Comparison of ENCODE assay signal across 20 cellular contexts in the genomic region with DNA sequence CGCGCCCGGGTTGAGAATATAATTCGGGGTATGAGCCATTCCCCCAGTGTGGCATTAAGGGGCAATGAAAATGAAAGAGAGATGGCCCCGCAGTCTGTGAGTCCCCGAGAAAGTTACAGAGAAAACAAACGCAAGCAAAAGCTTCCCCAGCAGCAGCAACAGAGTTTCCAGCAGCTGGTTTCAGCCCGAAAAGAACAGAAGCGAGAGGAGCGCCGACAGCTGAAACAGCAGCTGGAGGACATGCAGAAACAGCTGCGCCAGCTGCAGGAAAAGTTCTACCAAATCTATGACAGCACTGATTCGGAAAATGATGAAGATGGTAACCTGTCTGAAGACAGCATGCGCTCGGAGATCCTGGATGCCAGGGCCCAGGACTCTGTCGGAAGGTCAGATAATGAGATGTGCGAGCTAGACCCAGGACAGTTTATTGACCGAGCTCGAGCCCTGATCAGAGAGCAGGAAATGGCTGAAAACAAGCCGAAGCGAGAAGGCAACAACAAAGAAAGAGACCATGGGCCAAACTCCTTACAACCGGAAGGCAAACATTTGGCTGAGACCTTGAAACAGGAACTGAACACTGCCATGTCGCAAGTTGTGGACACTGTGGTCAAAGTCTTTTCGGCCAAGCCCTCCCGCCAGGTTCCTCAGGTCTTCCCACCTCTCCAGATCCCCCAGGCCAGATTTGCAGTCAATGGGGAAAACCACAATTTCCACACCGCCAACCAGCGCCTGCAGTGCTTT. TPM values are rescaled to one million over a fixed set of nuclear protein-coding genes. Genes with fewer than 3 reads are reported as not detected.
A peak's percentile ranks its signal among the peaks of the same experiment; 100 is the strongest.
DNase-seq lines count a peak whose midpoint lies in the region; ATAC-seq and TF ChIP-seq lines count a peak whose summit lies in the region.
"Had no signal": no experiment of that assay in that cellular context is flagged by ENCODE, and none has a peak within 500 bp of the region (broad histone marks: within the 10 kb centered on the region; RNA-seq: fewer than 3 reads in every experiment).

No MANE protein-coding gene starts in this region.

- ATAC-seq in CD4-positive, alpha-beta T cell (ENCODE audit: poor library complexity) = no peak
- ATAC-seq: left colon; naive thymus-derived CD4-positive, alpha-beta T cell; SK-N-SH treated with all-trans-retinoic acid at 6 μM for 48 hours had no signal

- H3K4me2 ChIP-seq in skeletal muscle satellite cell (ENCODE audit: low read length) = peak overlapping the region; percentile 79

- H3K9ac ChIP-seq in skeletal muscle satellite cell (ENCODE audit: low read depth, low read length) = peak overlapping the region; percentile 54

- H3K27ac Mint-ChIP-seq in osteocyte (ENCODE audit: unreplicated experiment) = no peak overlapping the region
- H3K27ac Mint-ChIP-seq in CD4-positive, alpha-beta T cell = no peak overlapping the region
- H3K27ac Mint-ChIP-seq: activated naive CD8-positive, alpha-beta T cell; B cell; naive thymus-derived CD4-positive, alpha-beta T cell had no signal

- DNase-seq in NB4 (ENCODE audit: low read depth) (peak; percentile 33), right atrium auricular region (ENCODE audit: low spot score) (no peak), NCI-H146 (lab: John Stamatoyannopoulos, UW) (no peak), osteocyte (ENCODE audit: extremely low spot score, unreplicated experiment) (no peak)
- no peak for DNase-seq in activated T-cell treated with anti-CD3 and anti-CD28 coated beads, Interleukin-2, amount 50 U/mL, for 1 hour
- DNase-seq in CD4-positive, alpha-beta T cell = no peak
- DNase-seq: activated CD4-positive, alpha-beta T cell treated with anti-CD3 and anti-CD28 coated beads, Interleukin-2, amount 50 U/mL, for 4 hours; left colon; naive thymus-derived CD4-positive, alpha-beta T cell; NCI-H345; stomach had no signal

- H3K27ac ChIP-seq in angular gyrus (ENCODE audit: low read depth, low read length) = peak overlapping the region; percentile 88
- peak overlapping the region; percentile 61 to 79 for H3K27ac ChIP-seq in right atrium auricular region
- no peak overlapping the region for H3K27ac ChIP-seq in CD4-positive, alpha-beta T cell (ENCODE audit: low read depth, low read length)
- H3K27ac ChIP-seq: breast epithelium, stomach had no signal

- no peaks in the 10 kb centered on the region for H3K27me3 ChIP-seq in right atrium auricular region
- H3K27me3 ChIP-seq in skeletal muscle satellite cell (ENCODE audit: control insufficient read depth, insufficient read depth, low read length) = peaks cover 3% of the 10 kb centered on the region
- H3K27me3 ChIP-seq in CD4-positive, alpha-beta T cell (ENCODE audit: control insufficient read depth, insufficient read depth, low read length) = peaks cover 24% of the 10 kb centered on the region
- H3K27me3 ChIP-seq: breast epithelium had no signal

- H3K4me3 ChIP-seq in NB4 (ENCODE audit: low read depth, low read length) (no peak overlapping the region), right atrium auricular region (peak overlapping the region in 1 of 2 donors; percentile 27), skeletal muscle satellite cell (ENCODE audit: low read length) (peak overlapping the region; percentile 62)

- intact Hi-C loops in CD4-positive, alpha-beta T cell (cut with DNase I, micrococcal nuclease) = no loop called here

- H3K27me3 Mint-ChIP-seq in osteocyte (ENCODE audit: unreplicated experiment) = peaks cover 21% of the 10 kb centered on the region
- peaks cover 51% of the 10 kb centered on the region for H3K27me3 Mint-ChIP-seq in CD4-positive, alpha-beta T cell
- H3K27me3 Mint-ChIP-seq: B cell had no signal

- H3K36me3 ChIP-seq in right atrium auricular region (peaks cover 9% of the 10 kb centered on the region), skeletal muscle satellite cell (ENCODE audit: insufficient read depth, low read length) (no peaks in the 10 kb centered on the region)
- H3K36me3 ChIP-seq: breast epithelium, stomach had no signal

- no peak for TF ChIP-seq CTCF in NB4 (IDR thresholded peaks at IDR 0.05; ENCODE audit: low read depth, low read length)
- no peak for TF ChIP-seq CTCF in right atrium auricular region (IDR thresholded peaks at IDR 0.05)
- TF ChIP-seq CTCF in osteocyte (IDR thresholded peaks at IDR 0.05) = no peak
- TF ChIP-seq CTCF in CD4-positive, alpha-beta T cell (IDR thresholded peaks at IDR 0.05) = no peak

- TF ChIP-seq POLR2A in NB4 (IDR thresholded peaks at IDR 0.05; ENCODE audit: extremely low read depth, insufficient read length) = no peak

- no peaks in the 10 kb centered on the region for H3K9me3 Mint-ChIP-seq in osteocyte (ENCODE audit: unreplicated experiment)
- no peaks in the 10 kb centered on the region for H3K9me3 Mint-ChIP-seq in CD4-positive, alpha-beta T cell

- H3K4me1 ChIP-seq in right atrium auricular region = peaks cover 0 to 24% of the 10 kb centered on the region in 2 donors
- H3K4me1 ChIP-seq in skeletal muscle satellite cell (ENCODE audit: control insufficient read depth, insufficient read depth, low read length) = peaks cover 18% of the 10 kb centered on the region
- H3K4me1 ChIP-seq: breast epithelium, stomach had no signal

- POLR2A ChIA-PET in CD4-positive, alpha-beta T cell (lab: Charles Lee) = no interaction called here

- H3K9me3 ChIP-seq in right atrium auricular region = no peaks in the 10 kb centered on the region
- H3K9me3 ChIP-seq in skeletal muscle satellite cell (replicated peaks; ENCODE audit: low read length) = no peaks in the 10 kb centered on the region
- no peaks in the 10 kb centered on the region for H3K9me3 ChIP-seq in CD4-positive, alpha-beta T cell (ENCODE audit: control insufficient read depth, low read length)
- H3K9me3 ChIP-seq: breast epithelium, stomach had no signal

- CTCF ChIA-PET in CD4-positive, alpha-beta T cell (lab: Charles Lee) = no interaction called here

- no peaks in the 10 kb centered on the region for H3K4me1 Mint-ChIP-seq in osteocyte (ENCODE audit: unreplicated experiment)
- H3K4me1 Mint-ChIP-seq in CD4-positive, alpha-beta T cell (ENCODE audit: low read depth) = no peaks in the 10 kb centered on the region
- H3K4me1 Mint-ChIP-seq: B cell had no signal

- no peaks in the 10 kb centered on the region for H3K36me3 Mint-ChIP-seq in osteocyte (ENCODE audit: unreplicated experiment)
- no peaks in the 10 kb centered on the region for H3K36me3 Mint-ChIP-seq in CD4-positive, alpha-beta T cell (ENCODE audit: low read depth)
- H3K36me3 Mint-ChIP-seq: activated naive CD8-positive, alpha-beta T cell; IgD-negative memory B cell had no signal

- no peak overlapping the region for H3K4me3 Mint-ChIP-seq in osteocyte (ENCODE audit: unreplicated experiment)
- no peak overlapping the region for H3K4me3 Mint-ChIP-seq in CD4-positive, alpha-beta T cell
- H3K4me3 Mint-ChIP-seq: activated naive CD8-positive, alpha-beta T cell; B cell; IgD-negative memory B cell; naive thymus-derived CD4-positive, alpha-beta T cell had no signal

RNA-seq across cellular contexts. Expression of gene PROX1, which starts 9.4 kb away (rescaled TPM):
- total RNA-seq in right atrium auricular region = 10 to 100 TPM; 39.7 to 46.5 TPM
- total RNA-seq in skeletal muscle satellite cell (2012; rRNA removed) = 0.22 and 0.25 TPM in 2 replicates
- 0.32 and 0.81 TPM in 2 replicates for total RNA-seq in osteocyte
- under 1 TPM in 1 of 2 experiments, not detected in 1; 0.03 TPM for total RNA-seq in CD4-positive, alpha-beta T cell
- total RNA-seq: G401; naive thymus-derived CD4-positive, alpha-beta T cell; OCI-LY7 had no signal

Comparison
In these comparisons a context has a peak if more than half of its experiments do, and no peak if none do; other contexts are left out.
1. RNA of gene PROX1, which starts 9.4 kb away (total RNA-seq): 39.7 to 46.5 TPM in right atrium auricular region; 0.32 to 0.81 TPM in osteocyte and 0.03 TPM in CD4-positive, alpha-beta T cell; every median in the first group is over 10 times any median in the second.